Comparison of ENCODE assay signal across 24 cellular contexts in the genomic region with DNA sequence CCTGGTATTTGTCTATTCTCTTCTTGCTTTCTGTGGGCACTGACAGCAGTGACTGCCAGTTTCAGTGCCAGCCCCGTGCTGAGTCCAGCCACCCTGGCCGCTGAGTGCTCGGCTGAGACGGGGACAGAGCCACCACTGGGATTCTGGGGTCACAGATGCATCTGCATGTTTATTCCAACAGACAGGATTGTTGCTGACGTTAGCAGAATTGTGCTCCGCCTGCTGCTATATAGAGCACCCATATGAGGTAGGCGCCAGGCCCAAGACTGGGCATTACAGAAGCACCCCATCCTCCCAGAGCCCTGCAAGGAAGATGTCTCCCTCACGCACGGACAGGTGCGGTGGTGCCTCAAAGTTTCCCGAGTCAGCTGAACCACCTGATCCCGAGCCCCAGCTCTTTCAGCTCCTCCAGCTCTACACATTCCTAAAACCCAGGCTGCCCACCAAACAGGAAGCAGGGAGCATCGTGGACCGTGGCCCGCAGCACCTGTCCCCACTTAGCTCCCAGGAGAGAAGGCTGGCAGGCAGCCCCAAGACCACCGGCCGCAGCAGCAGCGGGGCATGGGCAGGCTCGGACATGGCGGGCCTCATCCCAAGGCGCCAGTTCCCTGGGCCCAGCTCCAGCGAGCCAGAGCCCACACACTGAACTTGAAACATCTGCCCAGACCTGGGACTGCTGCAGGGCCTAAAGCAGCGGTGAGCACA. TPM values are rescaled to one million over a fixed set of nuclear protein-coding genes. Genes with fewer than 3 reads are reported as not detected.
DNase-seq lines count a peak whose midpoint lies in the region; ATAC-seq, FAIRE-seq and TF ChIP-seq lines count a peak whose summit lies in the region.
"Had no signal": no experiment of that assay in that cellular context is flagged by ENCODE, and none has a peak within 500 bp of the region (broad histone marks: within the 10 kb centered on the region; RNA-seq: fewer than 3 reads in every experiment).

No MANE protein-coding gene starts in this region.

- peaks cover 79% of the 10 kb centered on the region for H3K4me1 ChIP-seq in BLaER1
- no peaks in the 10 kb centered on the region; a peak in 1 of 7 replicates for H3K4me1 ChIP-seq in H1 (replicated peaks in 1 of 4; ENCODE audit: control insufficient read depth in 3 of 4, insufficient read depth in 4 of 4, low read length in 3 of 4)

- CTCF ChIA-PET in H1 (lab: Charles Lee; ENCODE audit: partially characterized antibody) = interaction anchor here (0.6 to 2.9 kb wide), 9 partner anchors 18 to 474 kb away, joined by 3 to 7 read pairs (median 4); no protein-coding TSS in a partner anchor

- no peak for FAIRE-seq in H1 (lab: Jason Lieb, UNC)
- FAIRE-seq: G401.6 had no signal

- H3K27me3 ChIP-seq in BLaER1 (no peaks in the 10 kb centered on the region), H1 (replicated peaks in 1 of 4; ENCODE audit: control insufficient read depth in 3 of 4, extremely low read depth in 1 of 4, insufficient read depth in 3 of 4, low read length in 3 of 4) (no peaks in the 10 kb centered on the region)
- H3K27me3 ChIP-seq: testis, uterus had no signal

- no peak overlapping the region for H3K14ac ChIP-seq in H1 (ENCODE audit: insufficient read length)

- H3K79me2 ChIP-seq in H1 (ENCODE audit: control insufficient read depth in 1 of 2, insufficient read depth in 2 of 2, low read length in 2 of 2) = no peaks in the 10 kb centered on the region

- no peak overlapping the region for H2BK15ac ChIP-seq in H1 (ENCODE audit: low read length)

- no peaks in the 10 kb centered on the region for H3K79me1 ChIP-seq in H1 (ENCODE audit: low read depth, low read length)

- no peak overlapping the region for H2BK12ac ChIP-seq in H1 (ENCODE audit: low read depth, low read length)

- no peak overlapping the region for H4K91ac ChIP-seq in H1 (replicated peaks; ENCODE audit: insufficient read length, low read length)

- no peak overlapping the region for H2BK20ac ChIP-seq in H1 (ENCODE audit: low read length)

- H3K9ac ChIP-seq in BLaER1 = peak overlapping the region; percentile 8; the same call in 1 of the 2 replicates
- H3K9ac ChIP-seq in H1 (replicated peaks in 1 of 4; ENCODE audit: extremely low read depth in 1 of 4, low read depth in 3 of 4, low read length in 3 of 4) = no peak overlapping the region

- 91% methylated on average over 23 of the region's 23 CpGs; no CpG with 5 or more reads in 1 of the 2 experiments for WGBS in H1 (ENCODE audit: extremely low coverage in 1 of 2, insufficient coverage in 1 of 2, insufficient read length in 1 of 2, insufficient replicate concordance in 2 of 2, low coverage in 1 of 2, low lambda C conversion rate in 2 of 2, missing lambda C conversion rate in 1 of 2), 2 experiments

- TF ChIP-seq RAD21 in H1 (IDR thresholded peaks at IDR 0.05 in 1 of 2, conservative IDR thresholded peaks at IDR 0.05 in 1 of 2; ENCODE audit: low read depth in 2 of 2, low read length in 2 of 2) = no peak

- H4K8ac ChIP-seq in H1 (ENCODE audit: extremely low read depth, insufficient read depth, low read length) = peak overlapping the region; percentile 35; the same call in 1 of the 2 replicates

- no peak overlapping the region for H4K5ac ChIP-seq in H1 (ENCODE audit: insufficient read length, low read depth, low read length)

- ATAC-seq in HG02938 (IDR thresholded peaks at IDR 0.05; ENCODE audit: unreplicated experiment) = no peak
- ATAC-seq in HG03460 (IDR thresholded peaks at IDR 0.05; ENCODE audit: unreplicated experiment) = no peak
- no peak for ATAC-seq in GM21717 (IDR thresholded peaks at IDR 0.05; ENCODE audit: unreplicated experiment)
- ATAC-seq: activated CD4-positive, CD25-positive, alpha-beta regulatory T cell treated with anti-CD3 and anti-CD28 coated beads, Interleukin-2, amount 50 U/mL, for 24 hours had no signal

- H3K4me2 ChIP-seq in BLaER1 (peak overlapping the region; percentile 75), H1 (ENCODE audit: insufficient read depth in 1 of 2, low read depth in 2 of 2, low read length in 2 of 2) (no peak overlapping the region)

- TF ChIP-seq CTCF in H1 (IDR thresholded peaks at IDR 0.05; ENCODE audit: control extremely low read depth in 1 of 3, insufficient read depth in 1 of 3, low read depth in 1 of 3, low read length in 3 of 3) = no peak

- TF ChIP-seq POLR2A in H1 (IDR thresholded peaks at IDR 0.05; ENCODE audit: control extremely low read depth in 1 of 2, low read depth in 2 of 2, low read length in 2 of 2) = no peak

- H3K4me3 ChIP-seq in BLaER1 (no peak overlapping the region), H1 (ENCODE audit: extremely low read depth in 1 of 4, insufficient read depth in 2 of 4, low read depth in 3 of 4, low read length in 4 of 4) (no peak overlapping the region)
- H3K4me3 ChIP-seq: testis, uterus had no signal

- no peak overlapping the region for H2AK5ac ChIP-seq in H1 (ENCODE audit: low read depth, low read length)

- H3K9me3 ChIP-seq in BLaER1 = no peaks in the 10 kb centered on the region
- no peaks in the 10 kb centered on the region for H3K9me3 ChIP-seq in H1 (ENCODE audit: insufficient read depth in 2 of 2, low read depth in 1 of 2, low read length in 1 of 2)
- H3K9me3 ChIP-seq: testis, uterus had no signal

- no peak overlapping the region for H3K18ac ChIP-seq in H1 (ENCODE audit: extremely low read depth, low read length)

- H3K23ac ChIP-seq in H1 (ENCODE audit: insufficient read length) = no peak overlapping the region

- peak; percentile 4 for DNase-seq in DMS 273 treated with DMSO at 0.1 percent for 48 hours (lab: John Stamatoyannopoulos, UW)
- DNase-seq in H1 (ENCODE audit: low read depth in 1 of 2, low spot score in 2 of 2) = no peak
- peak; percentile 32 for DNase-seq in myocyte (ENCODE audit: low read depth)
- DNase-seq: activated CD4-positive, alpha-beta memory T cell treated with anti-CD3 and anti-CD28 coated beads, Interleukin-2, amount 10 ng/mL, durations not matched to agents 7 days and 5 days; activated effector memory CD4-positive, alpha-beta T cell treated with Interleukin-2 at 50 U/mL for 16 hours; activated naive CD8-positive, alpha-beta T cell treated with anti-CD3 and anti-CD28 coated beads, Interleukin-2, amount 10 ng/mL, durations not matched to agents 7 days and 5 days; CD4-positive, alpha-beta T cell; DMS153; kidney glomerular epithelial cell; mesenchymal stem cell; NCI-H187 treated with DMSO at 0.1 percent for 48 hours; NCI-H446; OCI-M1; stimulated activated CD4-positive, alpha-beta T cell treated with anti-CD3 and anti-CD28 coated beads, Interleukin-4, amount 100 ng/mL, for 4 hours; stimulated activated naive CD4-positive, alpha-beta T cell treated with Interleukin-2 at 50 U/mL for 16 hours; testis; uterus had no signal

- H3K27ac ChIP-seq in BLaER1 (peak overlapping the region; percentile 55), H1 (ENCODE audit: low read depth, low read length) (no peak overlapping the region)

- H3K4ac ChIP-seq in H1 (replicated peaks; ENCODE audit: insufficient read length, low read depth, low read length) = no peak overlapping the region

- no peak overlapping the region for H2AFZ ChIP-seq in H1 (ENCODE audit: low read length)

- POLR2A ChIA-PET in H1 (lab: Charles Lee; ENCODE audit: partially characterized antibody) = interaction anchor here (0.7 kb wide), 1 partner anchor 159 kb away, joined by 3 read pairs; no protein-coding TSS in a partner anchor

- H4K20me1 ChIP-seq in BLaER1 (no peaks in the 10 kb centered on the region), H1 (replicated peaks in 1 of 2; ENCODE audit: control insufficient read depth in 1 of 2, insufficient read depth in 2 of 2, low read length in 2 of 2) (peaks cover 0 to 2% of the 10 kb centered on the region in 2 experiments)

- H3K36me3 ChIP-seq in BLaER1 = no peaks in the 10 kb centered on the region
- no peaks in the 10 kb centered on the region for H3K36me3 ChIP-seq in H1 (ENCODE audit: control insufficient read depth in 2 of 4, insufficient read depth in 4 of 4, low read length in 3 of 4)
- H3K36me3 ChIP-seq: uterus had no signal

- H3K56ac ChIP-seq in H1 (replicated peaks; ENCODE audit: insufficient read length, low read depth, low read length) = no peak overlapping the region

- no peak overlapping the region for H2BK120ac ChIP-seq in H1 (replicated peaks; ENCODE audit: low read depth, low read length)

- TF ChIP-seq EP300 in H1 (IDR thresholded peaks at IDR 0.05; ENCODE audit: borderline replicate concordance in 1 of 2, low read depth in 2 of 2, low read length in 2 of 2) = no peak

- H3K23me2 ChIP-seq in H1 (ENCODE audit: low read depth, low read length) = no peaks in the 10 kb centered on the region

- no peak overlapping the region for H2BK5ac ChIP-seq in H1 (ENCODE audit: low read depth, low read length)

TF ChIP-seq in H1, 55 proteins besides CTCF, POLR2A, EP300 and RAD21 (continues in another document):
- TF ChIP-seq SP4 (IDR thresholded peaks at IDR 0.05; ENCODE audit: low read length) (no peak), CEBPB (IDR thresholded peaks at IDR 0.05; ENCODE audit: low read depth, low read length) (no peak)

RNA-seq across cellular contexts. Expression of gene RASD1, which starts 44.9 kb away (rescaled TPM):
- total RNA-seq in H1 (2021; fragmentation: NEBNext Ultra II Directional; extraction: Animal tissue kit (Norgen Biotek cat#: 25700)) = 1.8 and 2.6 TPM in 2 replicates
- polyA plus RNA-seq in H1 (2011; rRNA removed) = 2.3 and 2.9 TPM in 2 replicates
- polyA plus RNA-seq in H1 (2011; cell fraction: cytosol; rRNA removed) = 2.4 TPM
- polyA plus RNA-seq in H1 (2011; cell fraction: nucleus; rRNA removed) = 5.4 TPM
- 0.72 to 2.7 TPM (median 2.0 TPM) in 4 replicates for polyA plus RNA-seq in H1 (2012, experiment 1 of 2)
- polyA plus RNA-seq in H1 (2012, experiment 2 of 2) = 2.0 TPM
- polyA plus RNA-seq in H1 (2013, experiment 1 of 2) = 1.5 TPM
- polyA plus RNA-seq in H1 (2013, experiment 2 of 2) = 1.5 TPM
- 1.9 and 2.1 TPM in 2 replicates for polyA minus RNA-seq in H1 (2011; rRNA and poly(A)+ RNA removed)
- polyA minus RNA-seq in H1 (2011; cell fraction: cytosol; rRNA and poly(A)+ RNA removed) = 1.9 TPM
- 15.3 TPM for polyA minus RNA-seq in H1 (2011; cell fraction: nucleus; rRNA and poly(A)+ RNA removed)
- total RNA-seq in myocyte = 0.94 and 2.7 TPM in 2 replicates
- 0.57 TPM for polyA plus RNA-seq in myocyte (2012)
- total RNA-seq: HT1080 had no signal

RNA-seq across cellular contexts. Expression of gene PEMT, which starts 50.4 kb away (rescaled TPM):
- 40.1 and 42.0 TPM in 2 replicates for total RNA-seq in H1 (2021; fragmentation: NEBNext Ultra II Directional; extraction: Animal tissue kit (Norgen Biotek cat#: 25700))
- 118 and 128 TPM in 2 replicates for polyA plus RNA-seq in H1 (2011; rRNA removed)
- polyA plus RNA-seq in H1 (2011; cell fraction: cytosol; rRNA removed) = 63.0 TPM
- polyA plus RNA-seq in H1 (2011; cell fraction: nucleus; rRNA removed) = 77.1 TPM
- polyA plus RNA-seq in H1 (2012, experiment 1 of 2) = 28.5 to 79.6 TPM (median 53.6 TPM) in 4 replicates
- polyA plus RNA-seq in H1 (2012, experiment 2 of 2) = 79.6 TPM
- 41.7 TPM for polyA plus RNA-seq in H1 (2013, experiment 1 of 2)
- polyA plus RNA-seq in H1 (2013, experiment 2 of 2) = 47.0 TPM
- polyA minus RNA-seq in H1 (2011; rRNA and poly(A)+ RNA removed) = 22.2 and 23.0 TPM in 2 replicates
- polyA minus RNA-seq in H1 (2011; cell fraction: cytosol; rRNA and poly(A)+ RNA removed) = 18.1 TPM
- polyA minus RNA-seq in H1 (2011; cell fraction: nucleus; rRNA and poly(A)+ RNA removed) = 13.7 TPM
- 36.6 and 40.3 TPM in 2 replicates for total RNA-seq in myocyte
- polyA plus RNA-seq in myocyte (2012) = 32.7 TPM

Comparison
In these comparisons a context has a peak if more than half of its experiments do, and no peak if none do; other contexts are left out.
1. DNase-seq: peak in DMS 273 treated with DMSO at 0.1 percent for 48 hours (single experiment) and myocyte (single experiment); none in H1 (0 of 2).